ENCODE assay signal across 10 cellular contexts in genomic region chr6:27891300-27891913, GRCh38. TPM values are rescaled to one million over a fixed set of nuclear protein-coding genes. Genes with fewer than 3 reads are reported as not detected.
DNase-seq lines count a peak whose midpoint lies in the region; ATAC-seq and TF ChIP-seq lines count a peak whose summit lies in the region.
"Had no signal": no experiment of that assay in that cellular context is flagged by ENCODE, and none has a peak within 500 bp of the region (broad histone marks: within the 10 kb centered on the region; RNA-seq: fewer than 3 reads in every experiment).

No MANE protein-coding gene starts in this region.

- TF ChIP-seq CTCF in mammary epithelial cell (conservative IDR thresholded peaks at IDR 0.05 in 1 of 2, IDR thresholded peaks at IDR 0.05 in 1 of 2; ENCODE audit: extremely low read depth in 1 of 2, insufficient read depth in 1 of 2, low read depth in 1 of 2, low read length in 2 of 2) (no peak), breast epithelium (IDR thresholded peaks at IDR 0.05) (no peak), RWPE2 (IDR thresholded peaks at IDR 0.05; ENCODE audit: poor library complexity, severe bottlenecking) (no peak), foreskin fibroblast (IDR thresholded peaks at IDR 0.05; ENCODE audit: low read depth, low read length) (no peak), suprapubic skin (IDR thresholded peaks at IDR 0.05) (no peak)

- WGBS in mammary epithelial cell (ENCODE audit: low coverage, missing lambda C conversion rate), result 41% methylated on average over 7 of the region's 7 CpGs
- 48% methylated on average over 7 of the region's 7 CpGs for WGBS in suprapubic skin

- no peaks in the 10 kb centered on the region for H4K20me1 ChIP-seq in mammary epithelial cell (ENCODE audit: insufficient read depth, low read length)

- no peak for ATAC-seq in RWPE2 (ENCODE audit: low read depth)

- H3K4me2 ChIP-seq in mammary epithelial cell (ENCODE audit: insufficient read depth, low read depth, low read length), result peak overlapping the region; percentile 81

- H2AFZ ChIP-seq in mammary epithelial cell (ENCODE audit: low read depth, low read length), result peak overlapping the region; percentile 39

- CTCF ChIA-PET in mammary epithelial cell (lab: Charles Lee; ENCODE audit: low non-redundant PET), result no interaction called here

- in situ Hi-C loops in mammary epithelial cell (cut with MboI; ENCODE audit: low sequenced_read_pairs in 2 of 2), result loop anchor here (5.0 to 25.0 kb wide), 4 partner anchors 74 to 729 kb away; a partner anchor contains a TSS

- BruUV-seq in mammary epithelial cell (replicated peaks; lab: Mats Ljungman, UMichigan), result no TSS peak

- H3K4me3 ChIP-seq in mammary epithelial cell (replicated peaks in 1 of 3; ENCODE audit: insufficient read depth in 1 of 3, low read depth in 2 of 3, low read length in 3 of 3) (peak overlapping the region; percentile 1 to 59 (median 33)), breast epithelium (peak overlapping the region in 1 of 3 donors; percentile 66), RWPE2 (ENCODE audit: severe bottlenecking) (peak overlapping the region; percentile 52), foreskin fibroblast (ENCODE audit: low read depth in 1 of 2, low read length in 2 of 2) (peak overlapping the region; percentile 55 to 69), suprapubic skin (peak overlapping the region; percentile 37)

- TF ChIP-seq POLR2A in breast epithelium (IDR thresholded peaks at IDR 0.05), result no peak
- TF ChIP-seq POLR2A in suprapubic skin (IDR thresholded peaks at IDR 0.05), result no peak

- H3K9ac ChIP-seq in mammary epithelial cell (ENCODE audit: insufficient read depth, low read length), result no peak overlapping the region

- H3K27ac ChIP-seq in mammary epithelial cell (ENCODE audit: insufficient read depth, low read depth, low read length) (no peak overlapping the region), breast epithelium (no peak overlapping the region), RWPE2 (ENCODE audit: poor library complexity, severe bottlenecking) (peak overlapping the region; percentile 90), suprapubic skin (no peak overlapping the region)

- H3K36me3 ChIP-seq in mammary epithelial cell (ENCODE audit: insufficient read depth, low read length) (no peaks in the 10 kb centered on the region), breast epithelium (no peaks in the 10 kb centered on the region), RWPE2 (ENCODE audit: low read depth) (no peaks in the 10 kb centered on the region), suprapubic skin (no peaks in the 10 kb centered on the region)

- dilution Hi-C loops in mammary epithelial cell (cut with HindIII; ENCODE audit: low sequenced_read_pairs), result loop anchor here (5.0 to 25.0 kb wide), 2 partner anchors 69 to 754 kb away; a partner anchor contains a TSS

- intact Hi-C loops in mammary epithelial cell (cut with micrococcal nuclease), result loop anchor here (5.0 kb wide), 1 partner anchor 744 kb away; a partner anchor contains a TSS
- intact Hi-C loops in breast epithelium (cut with DNase I; ENCODE audit: low total_unique reads), result loop anchor here (10.0 kb wide), 1 partner anchor 717 kb away; no protein-coding TSS in a partner anchor

- no peak for TF ChIP-seq EP300 in suprapubic skin (IDR thresholded peaks at IDR 0.05)

- H3K9me3 ChIP-seq in mammary epithelial cell (replicated peaks; ENCODE audit: insufficient read depth, low read length) (no peaks in the 10 kb centered on the region), breast epithelium (no peaks in the 10 kb centered on the region), RWPE2 (ENCODE audit: severe bottlenecking) (no peaks in the 10 kb centered on the region), suprapubic skin (no peaks in the 10 kb centered on the region)

- DNase-seq in mammary epithelial cell (no peak), breast epithelium (ENCODE audit: low spot score in 2 of 2) (no peak), RWPE2 (ENCODE audit: low spot score) (no peak), foreskin fibroblast (no peak), suprapubic skin (ENCODE audit: low spot score in 2 of 2) (no peak), SHP77 (lab: John Stamatoyannopoulos, UW) (no peak), anterior cingulate cortex (lab: John Stamatoyannopoulos, UW) (no peak), kidney tubule cell (ENCODE audit: low spot score) (no peak)

- H3K4me1 ChIP-seq in mammary epithelial cell (ENCODE audit: insufficient read depth, low read length) (peaks cover 11% of the 10 kb centered on the region), breast epithelium (no peaks in the 10 kb centered on the region), RWPE2 (ENCODE audit: insufficient read depth, poor library complexity, severe bottlenecking) (peaks cover 6% of the 10 kb centered on the region), suprapubic skin (peaks cover 42% of the 10 kb centered on the region)

- H3K27me3 ChIP-seq in mammary epithelial cell (ENCODE audit: insufficient read depth, low read length), result no peaks in the 10 kb centered on the region
- H3K27me3 ChIP-seq in breast epithelium, result peaks cover 3 to 14% of the 10 kb centered on the region in 2 donors
- no peaks in the 10 kb centered on the region for H3K27me3 ChIP-seq in RWPE2 (ENCODE audit: insufficient read depth, poor library complexity, severe bottlenecking)
- H3K27me3 ChIP-seq in suprapubic skin, result peaks cover 22% of the 10 kb centered on the region

- H3K79me2 ChIP-seq in mammary epithelial cell (ENCODE audit: insufficient read depth, low read length), result peaks cover 3% of the 10 kb centered on the region

RNA-seq across cellular contexts. Expression of gene OR2B2, which starts 20.8 kb away (rescaled TPM):
- total RNA-seq in mammary epithelial cell (not detected), breast epithelium (not detected), suprapubic skin (not detected)
- polyA plus RNA-seq in mammary epithelial cell, result not detected
- polyA minus RNA-seq in mammary epithelial cell, result not detected
- total RNA-seq: activated CD4-positive, alpha-beta memory T cell treated with anti-CD3 and anti-CD28 coated beads for 36 hours; sciatic nerve had no signal
